In genomic region chr3:48528754-48529153, GRCh38 we compare ENCODE assay signal across 18 cellular contexts. TPM values are rescaled to one million over a fixed set of nuclear protein-coding genes. Genes with fewer than 3 reads are reported as not detected.
DNase-seq lines count a peak whose midpoint lies in the region; ATAC-seq and TF ChIP-seq lines count a peak whose summit lies in the region.
"Had no signal": no experiment of that assay in that cellular context is flagged by ENCODE, and none has a peak within 500 bp of the region (broad histone marks: within the 10 kb centered on the region; RNA-seq: fewer than 3 reads in every experiment).

No MANE protein-coding gene starts in this region.

- CTCF ChIA-PET in naive thymus-derived CD4-positive, alpha-beta T cell (lab: Charles Lee): interaction anchor here (0.6 to 1.4 kb wide), 3 partner anchors 11 to 20 kb away, joined by 3 to 4 read pairs (median 3); no protein-coding TSS in a partner anchor

- no peak for TF ChIP-seq CTCF in NB4 (IDR thresholded peaks at IDR 0.05; ENCODE audit: low read depth, low read length)
- no peak for TF ChIP-seq CTCF in sigmoid colon (IDR thresholded peaks at IDR 0.05)

- H3K4me3 Mint-ChIP-seq in dendritic cell treated with granulocyte-macrophage colony-stimulating factor and Interleukin-4, amounts not matched to agents 40 ng/mL and 50 ng/mL, for 4 days: no peak overlapping the region
- no peak overlapping the region for H3K4me3 Mint-ChIP-seq in naive thymus-derived CD4-positive, alpha-beta T cell
- H3K4me3 Mint-ChIP-seq: CD4-positive, alpha-beta memory T cell; neural progenitor cell had no signal

- ATAC-seq in naive thymus-derived CD4-positive, alpha-beta T cell: peak; percentile 44
- ATAC-seq in HG02884 (IDR thresholded peaks at IDR 0.05; ENCODE audit: unreplicated experiment): no peak
- ATAC-seq: K562, mucosa of descending colon, psoas muscle had no signal

- H3K9me3 Mint-ChIP-seq in dendritic cell treated with granulocyte-macrophage colony-stimulating factor and Interleukin-4, amounts not matched to agents 40 ng/mL and 50 ng/mL, for 4 days: peaks cover 2% of the 10 kb centered on the region
- H3K9me3 Mint-ChIP-seq in naive thymus-derived CD4-positive, alpha-beta T cell: no peaks in the 10 kb centered on the region
- H3K9me3 Mint-ChIP-seq: CD4-positive, alpha-beta memory T cell; neural progenitor cell had no signal

- H3K9me3 ChIP-seq in naive thymus-derived CD4-positive, alpha-beta T cell (ENCODE audit: control insufficient read depth in 2 of 3, low read length in 3 of 3): no peaks in the 10 kb centered on the region
- H3K9me3 ChIP-seq in sigmoid colon: no peaks in the 10 kb centered on the region
- H3K9me3 ChIP-seq: mucosa of descending colon, psoas muscle, uterus had no signal

- POLR2A ChIA-PET in naive thymus-derived CD4-positive, alpha-beta T cell (lab: Charles Lee): interaction anchor here (0.9 to 1.8 kb wide), 2 partner anchors 8 to 88 kb away, joined by 3 to 5 read pairs; partner anchors contain the start of genes CCDC51 and TMA7

- DNase-seq in CD1c-positive myeloid dendritic cell (ENCODE audit: extremely low spot score): peak; percentile 68
- peak; percentile 87 for DNase-seq in NB4 (ENCODE audit: low read depth)
- no peak for DNase-seq in naive thymus-derived CD4-positive, alpha-beta T cell
- DNase-seq in sigmoid colon: no peak
- no peak for DNase-seq in NCI-H2081 (lab: John Stamatoyannopoulos, UW)
- DNase-seq in NCI-H1417 (lab: John Stamatoyannopoulos, UW): no peak
- DNase-seq: ACHN; CD4-positive, alpha-beta memory T cell; mucosa of descending colon; NCI-H1436 treated with DMSO at 0.1 percent for 48 hours; psoas muscle; substantia nigra; uterus had no signal

- H3K4me3 ChIP-seq in NB4 (ENCODE audit: low read depth, low read length) (peak overlapping the region; percentile 9), sigmoid colon (no peak overlapping the region)
- H3K4me3 ChIP-seq in naive thymus-derived CD4-positive, alpha-beta T cell (ENCODE audit: low read length): no peak overlapping the region
- H3K4me3 ChIP-seq: K562, mucosa of descending colon, neural progenitor cell, psoas muscle, uterus had no signal

- 87 to 91% methylated on average over 3 of the region's 3 CpGs for WGBS in sigmoid colon, 2 donors

- intact Hi-C loops in dendritic cell treated with granulocyte-macrophage colony-stimulating factor and Interleukin-4, amounts not matched to agents 40 ng/mL and 50 ng/mL, for 4 days (cut with micrococcal nuclease): no loop called here
- intact Hi-C loops in naive thymus-derived CD4-positive, alpha-beta T cell (cut with micrococcal nuclease): no loop called here
- intact Hi-C loops in sigmoid colon (cut with DNase I): no loop called here

- H3K27ac Mint-ChIP-seq in dendritic cell treated with granulocyte-macrophage colony-stimulating factor and Interleukin-4, amounts not matched to agents 40 ng/mL and 50 ng/mL, for 4 days: peak overlapping the region; percentile 70
- H3K27ac Mint-ChIP-seq in naive thymus-derived CD4-positive, alpha-beta T cell: no peak overlapping the region
- H3K27ac Mint-ChIP-seq: neural progenitor cell had no signal

- H3K4me1 ChIP-seq in naive thymus-derived CD4-positive, alpha-beta T cell (ENCODE audit: control insufficient read depth in 2 of 2, insufficient read depth in 2 of 2, low read length in 2 of 2): no peaks in the 10 kb centered on the region
- H3K4me1 ChIP-seq in sigmoid colon: no peaks in the 10 kb centered on the region
- H3K4me1 ChIP-seq: neural progenitor cell, psoas muscle, uterus had no signal

- no peak for TF ChIP-seq EP300 in sigmoid colon (IDR thresholded peaks at IDR 0.05)

- TF ChIP-seq POLR2A in NB4 (IDR thresholded peaks at IDR 0.05; ENCODE audit: extremely low read depth, insufficient read length) (no peak), sigmoid colon (IDR thresholded peaks at IDR 0.05) (no peak)

- H3K27ac ChIP-seq in naive thymus-derived CD4-positive, alpha-beta T cell (ENCODE audit: low read depth, low read length): no peak overlapping the region
- no peak overlapping the region for H3K27ac ChIP-seq in sigmoid colon
- H3K27ac ChIP-seq: neural progenitor cell, psoas muscle, uterus had no signal

- no peaks in the 10 kb centered on the region for H3K27me3 Mint-ChIP-seq in dendritic cell treated with granulocyte-macrophage colony-stimulating factor and Interleukin-4, amounts not matched to agents 40 ng/mL and 50 ng/mL, for 4 days
- no peaks in the 10 kb centered on the region for H3K27me3 Mint-ChIP-seq in naive thymus-derived CD4-positive, alpha-beta T cell
- H3K27me3 Mint-ChIP-seq: CD4-positive, alpha-beta memory T cell had no signal

- no peaks in the 10 kb centered on the region for H3K27me3 ChIP-seq in naive thymus-derived CD4-positive, alpha-beta T cell (ENCODE audit: control insufficient read depth in 2 of 2, insufficient read depth in 2 of 2, low read length in 2 of 2)
- H3K27me3 ChIP-seq in sigmoid colon: no peaks in the 10 kb centered on the region
- H3K27me3 ChIP-seq: neural progenitor cell, uterus had no signal

- no peaks in the 10 kb centered on the region for H3K36me3 ChIP-seq in naive thymus-derived CD4-positive, alpha-beta T cell (ENCODE audit: control insufficient read depth in 2 of 3, insufficient read depth in 3 of 3, low read length in 3 of 3)
- peaks cover 0 to 4% (median 0%) of the 10 kb centered on the region in 4 donors for H3K36me3 ChIP-seq in sigmoid colon
- H3K36me3 ChIP-seq: neural progenitor cell, uterus had no signal

- peaks cover 67% of the 10 kb centered on the region for H3K4me1 Mint-ChIP-seq in dendritic cell treated with granulocyte-macrophage colony-stimulating factor and Interleukin-4, amounts not matched to agents 40 ng/mL and 50 ng/mL, for 4 days (ENCODE audit: low read depth)
- peaks cover 0 to 15% (median 7%) of the 10 kb centered on the region in 7 donors for H3K4me1 Mint-ChIP-seq in naive thymus-derived CD4-positive, alpha-beta T cell
- H3K4me1 Mint-ChIP-seq: neural progenitor cell had no signal

- peaks cover 67% of the 10 kb centered on the region for H3K36me3 Mint-ChIP-seq in dendritic cell treated with granulocyte-macrophage colony-stimulating factor and Interleukin-4, amounts not matched to agents 40 ng/mL and 50 ng/mL, for 4 days (ENCODE audit: low read depth)
- H3K36me3 Mint-ChIP-seq in naive thymus-derived CD4-positive, alpha-beta T cell: peaks cover 0 to 47% (median 4%) of the 10 kb centered on the region in 5 donors

RNA-seq across cellular contexts. Expression of gene SHISA5, which starts 24.8 kb away (rescaled TPM):
- total RNA-seq in naive thymus-derived CD4-positive, alpha-beta T cell: 100 to 1,000 TPM; 147 to 236 (median 182) TPM
- polyA plus RNA-seq in naive thymus-derived CD4-positive, alpha-beta T cell: 100 to 1,000 TPM; 348 to 383 TPM
- 10 to 100 TPM; 62.0 to 88.9 (median 74.7) TPM for total RNA-seq in sigmoid colon
- polyA plus RNA-seq in sigmoid colon: 100 to 1,000 TPM in 1 of 3 donors, 10 to 100 TPM in 2; 57.7 to 142 (median 60.1) TPM

RNA-seq across cellular contexts. Expression of gene PFKFB4, which starts 27.8 kb away (rescaled TPM):
- 10 to 100 TPM in 2 of 5 experiments, 1 to 10 TPM in 3; 3.0 to 64.2 (median 3.7) TPM for total RNA-seq in naive thymus-derived CD4-positive, alpha-beta T cell
- polyA plus RNA-seq in naive thymus-derived CD4-positive, alpha-beta T cell: 1 to 10 TPM; 2.6 to 3.4 TPM
- total RNA-seq in sigmoid colon: 1 to 10 TPM; 1.5 to 6.7 (median 2.7) TPM
- 1 to 10 TPM; 4.2 to 8.0 (median 4.8) TPM for polyA plus RNA-seq in sigmoid colon

RNA-seq across cellular contexts. Expression of gene UCN2, which starts 34.8 kb away (rescaled TPM):
- under 1 TPM in 1 of 5 experiments, not detected in 4; 0.51 TPM for total RNA-seq in naive thymus-derived CD4-positive, alpha-beta T cell
- polyA plus RNA-seq in naive thymus-derived CD4-positive, alpha-beta T cell: not detected
- total RNA-seq in sigmoid colon: not detected
- under 1 TPM in 1 of 3 donors, not detected in 2; 0.10 TPM for polyA plus RNA-seq in sigmoid colon
- total RNA-seq: CD4-positive, alpha-beta memory T cell; dermis microvascular lymphatic vessel endothelial cell had no signal
- polyA plus RNA-seq: CD4-positive, alpha-beta memory T cell had no signal

Comparison
In these comparisons a context has a peak if more than half of its experiments do, and no peak if none do; other contexts are left out.
1. DNase-seq: peak in CD1c-positive myeloid dendritic cell (single experiment) and NB4 (single experiment); none in naive thymus-derived CD4-positive, alpha-beta T cell (0 of 9), sigmoid colon (single experiment), NCI-H2081 (0 of 2) and NCI-H1417 (0 of 3).